In genomic region chr2:201907128-201907886, GRCh38 we compare ENCODE assay signal across 20 cellular contexts.
DNase-seq lines count a peak whose midpoint lies in the region; ATAC-seq and TF ChIP-seq lines count a peak whose summit lies in the region.
"Had no signal": no experiment of that assay in that cellular context is flagged by ENCODE, and none has a peak within 500 bp of the region (broad histone marks: within the 10 kb centered on the region; RNA-seq: fewer than 3 reads in every experiment).

No MANE protein-coding gene starts in this region.

- H3K36me3 ChIP-seq in brain microvascular endothelial cell (replicated peaks) (no peaks in the 10 kb centered on the region), lower lobe of right lung (no peaks in the 10 kb centered on the region)
- H3K36me3 ChIP-seq: vagina had no signal

- intact Hi-C loops in lower lobe of right lung (cut with DNase I) = no loop called here

- DNase-seq in DMS79 (lab: John Stamatoyannopoulos, UW) (peak; percentile 25), LHCN-M2 (ENCODE audit: low read depth) (peak; percentile 37), brain microvascular endothelial cell (peak; percentile 7), lower lobe of right lung (no peak), LoVo (ENCODE audit: low spot score) (no peak), epidermal melanocyte (ENCODE audit: insufficient read length, low spot score) (no peak)
- DNase-seq: activated CD4-positive, alpha-beta T cell treated with anti-CD3 and anti-CD28 coated beads for 36 hours; amniotic stem cell; CD8-positive, alpha-beta memory T cell; EL; foreskin melanocyte; GOT3; NCI-H69; PC-9; stimulated activated CD4-positive, alpha-beta T cell treated with anti-CD3 and anti-CD28 coated beads, Interleukin-4, amount 100 ng/mL, for 1 hour had no signal

- H3K27ac ChIP-seq in brain microvascular endothelial cell (no peak overlapping the region), lower lobe of right lung (no peak overlapping the region)
- H3K27ac ChIP-seq: parathyroid adenoma, PC-9, skin epidermis, vagina had no signal

- TF ChIP-seq CTCF in brain microvascular endothelial cell (IDR thresholded peaks at IDR 0.05; ENCODE audit: low read depth, low read length, missing control alignments) (no peak), lower lobe of right lung (IDR thresholded peaks at IDR 0.05) (no peak)

- H3K9me3 ChIP-seq in lower lobe of right lung = no peaks in the 10 kb centered on the region
- H3K9me3 ChIP-seq: vagina had no signal

- peak; percentile 19 to 32 for ATAC-seq in lower lobe of right lung
- ATAC-seq in HG03045 (IDR thresholded peaks at IDR 0.05; ENCODE audit: unreplicated experiment) = no peak
- ATAC-seq in HG03432 (IDR thresholded peaks at IDR 0.05; ENCODE audit: unreplicated experiment) = no peak
- ATAC-seq: activated CD4-positive, alpha-beta T cell treated with anti-CD3 and anti-CD28 coated beads for 36 hours had no signal

- H3K27me3 ChIP-seq in brain microvascular endothelial cell (replicated peaks) (no peaks in the 10 kb centered on the region), lower lobe of right lung (ENCODE audit: low read depth) (no peaks in the 10 kb centered on the region)
- H3K27me3 ChIP-seq: vagina had no signal

- H3K4me3 ChIP-seq in brain microvascular endothelial cell (ENCODE audit: low read depth, low read length) (no peak overlapping the region), lower lobe of right lung (no peak overlapping the region)
- H3K4me3 ChIP-seq: PC-9, skin epidermis, vagina had no signal

- in situ Hi-C loops in brain microvascular endothelial cell (cut with HindIII; ENCODE audit: low pct_ligation_motif_present, low sequenced_read_pairs) = no loop called here

- peaks cover 6% of the 10 kb centered on the region for H3K4me1 ChIP-seq in lower lobe of right lung
- H3K4me1 ChIP-seq: parathyroid adenoma, vagina had no signal

Comparison
In these comparisons a context has a peak if more than half of its experiments do, and no peak if none do; other contexts are left out.
1. DNase-seq: peak in DMS79 (single experiment), LHCN-M2 (single experiment) and brain microvascular endothelial cell (single experiment); none in lower lobe of right lung (single experiment), LoVo (single experiment) and epidermal melanocyte (single experiment).
2. ATAC-seq: peak in lower lobe of right lung (2 of 2); none in HG03045 (single experiment) and HG03432 (single experiment).